Comparison of ENCODE assay signal across 1 cellular context in genomic region chr7:4830176-4830575, GRCh38.
TF ChIP-seq lines count a peak whose summit lies in the region.

No MANE protein-coding gene starts in this region.

TF ChIP-seq in GM12878, 131 proteins besides CTCF, POLR2A, EP300 and RAD21 (continued from another document):
- TF ChIP-seq IRF4 (IDR thresholded peaks at IDR 0.05; ENCODE audit: low read depth, low read length) (0 out of 2 replicates have a peak, but pooled peaks have one; percentile 20), SMARCA5 (IDR thresholded peaks at IDR 0.05) (0 out of 2 replicates have a peak, but pooled peaks have one; percentile 41), ZZZ3 (IDR thresholded peaks at IDR 0.05; ENCODE audit: control insufficient read depth, insufficient read length, low read depth) (no peak), RELA (IDR thresholded peaks at IDR 0.05; ENCODE audit: borderline replicate concordance, partially characterized antibody) (no peak), STAT3 (IDR thresholded peaks at IDR 0.05; ENCODE audit: low read depth, low read length) (no peak), CHD1 (IDR thresholded peaks at IDR 0.05; ENCODE audit: low read depth, low read length) (no peak)
